Comparison of ENCODE assay signal across 36 cellular contexts in the genomic region with DNA sequence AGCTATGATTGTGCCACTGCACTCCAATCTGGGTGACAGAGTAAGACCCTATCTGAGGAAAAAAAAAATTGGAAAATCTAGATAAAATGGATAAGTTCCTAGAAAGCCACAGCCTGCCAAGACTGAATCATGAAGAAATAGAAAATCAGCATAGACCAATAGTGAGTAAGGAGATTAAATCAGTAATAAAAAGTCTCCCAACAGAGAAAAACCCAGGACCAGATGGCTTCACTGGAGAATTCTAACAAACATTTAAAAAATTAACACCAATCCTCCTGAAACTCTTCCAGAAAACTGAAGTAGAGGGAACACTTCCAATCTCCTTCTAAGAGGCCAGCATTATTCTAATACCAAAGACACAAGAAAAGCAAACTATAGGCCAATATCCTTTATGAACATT. TPM values are rescaled to one million over a fixed set of nuclear protein-coding genes. Genes with fewer than 3 reads are reported as not detected.
"Had no signal": no experiment of that assay in that cellular context is flagged by ENCODE, and none has a peak within 500 bp of the region (broad histone marks: within the 10 kb centered on the region; RNA-seq: fewer than 3 reads in every experiment).

No MANE protein-coding gene starts in this region.

- H3K4me1 Mint-ChIP-seq: activated B cell treated with CpG ODN at 0.5 μM for 24 hours; activated naive CD4-positive, alpha-beta T cell treated with anti-CD3 and anti-CD28 coated beads, Interleukin-2, amount 50 U/mL, for 24 hours; activated naive CD8-positive, alpha-beta T cell treated with anti-CD3 and anti-CD28 coated beads for 36 hours; activated naive CD8-positive, alpha-beta T cell treated with anti-CD3 and anti-CD28 coated beads, Interleukin-2, amount 50 U/mL, for 24 hours; activated T-helper 17 cell treated with anti-CD3 and anti-CD28 coated beads, Interleukin-2, amount 50 U/mL, for 72 hours; T-helper 17 cell had no signal

- H3K4me1 ChIP-seq: adrenal gland, body of pancreas, breast epithelium, esophagus muscularis mucosa had no signal

- ATAC-seq: activated CD4-positive, CD25-positive, alpha-beta regulatory T cell treated with anti-CD3 and anti-CD28 coated beads, Interleukin-2, amount 50 U/mL, for 24 hours; activated CD8-positive, alpha-beta T cell treated with anti-CD3 and anti-CD28 coated beads for 36 hours; activated naive CD8-positive, alpha-beta T cell treated with anti-CD3 and anti-CD28 coated beads, Interleukin-2, amount 50 U/mL, for 24 hours; activated T-cell treated with anti-CD3 and anti-CD28 coated beads, Interleukin-2, amount 50 U/mL, for 4 hours; activated T-helper 17 cell treated with anti-CD3 and anti-CD28 coated beads, Interleukin-2, amount 50 U/mL, for 72 hours; body of pancreas; T-helper 17 cell had no signal

- H3K9me3 Mint-ChIP-seq: activated B cell treated with CpG ODN at 0.5 μM for 24 hours; activated CD8-positive, alpha-beta T cell treated with anti-CD3 and anti-CD28 coated beads for 36 hours; activated naive CD4-positive, alpha-beta T cell treated with anti-CD3 and anti-CD28 coated beads for 36 hours; activated naive CD4-positive, alpha-beta T cell treated with anti-CD3 and anti-CD28 coated beads, Interleukin-2, amount 50 U/mL, for 24 hours; activated naive CD8-positive, alpha-beta T cell treated with anti-CD3 and anti-CD28 coated beads for 36 hours; activated naive CD8-positive, alpha-beta T cell treated with anti-CD3 and anti-CD28 coated beads, Interleukin-2, amount 50 U/mL, for 24 hours; activated T-cell treated with anti-CD3 and anti-CD28 coated beads, Interleukin-2, amount 50 U/mL, for 4 hours; activated T-helper 17 cell treated with anti-CD3 and anti-CD28 coated beads, Interleukin-2, amount 50 U/mL, for 72 hours; dendritic cell treated with granulocyte-macrophage colony-stimulating factor and Interleukin-4, amounts not matched to agents 40 ng/mL and 50 ng/mL, for 4 days; endodermal cell; T-helper 2 cell treated with Interferon-gamma antibody and Interleukin-4, amounts not matched to agents 5 μg/mL and 100 μg/mL, for 36 hours had no signal

- H3K36me3 Mint-ChIP-seq: activated naive CD4-positive, alpha-beta T cell treated with anti-CD3 and anti-CD28 coated beads, Interleukin-2, amount 50 U/mL, for 24 hours; activated naive CD8-positive, alpha-beta T cell treated with anti-CD3 and anti-CD28 coated beads for 36 hours had no signal

- H3K36me3 ChIP-seq: adrenal gland, breast epithelium, cardiac muscle cell, esophagus muscularis mucosa, WERI-Rb-1 had no signal

- H3K27ac ChIP-seq: adrenal gland, body of pancreas, breast epithelium, cardiac muscle cell, coronary artery, dorsolateral prefrontal cortex, esophagus muscularis mucosa, WERI-Rb-1 had no signal

- H3K4me3 Mint-ChIP-seq: activated B cell treated with CpG ODN at 0.5 μM for 24 hours; activated CD8-positive, alpha-beta T cell treated with anti-CD3 and anti-CD28 coated beads for 36 hours; activated naive CD4-positive, alpha-beta T cell treated with anti-CD3 and anti-CD28 coated beads for 36 hours; activated naive CD4-positive, alpha-beta T cell treated with anti-CD3 and anti-CD28 coated beads, Interleukin-2, amount 50 U/mL, for 24 hours; activated naive CD8-positive, alpha-beta T cell treated with anti-CD3 and anti-CD28 coated beads for 36 hours; activated naive CD8-positive, alpha-beta T cell treated with anti-CD3 and anti-CD28 coated beads, Interleukin-2, amount 50 U/mL, for 24 hours; activated T-cell treated with anti-CD3 and anti-CD28 coated beads, Interleukin-2, amount 50 U/mL, for 4 hours; activated T-helper 17 cell treated with anti-CD3 and anti-CD28 coated beads, Interleukin-2, amount 50 U/mL, for 72 hours; dendritic cell treated with granulocyte-macrophage colony-stimulating factor and Interleukin-4, amounts not matched to agents 40 ng/mL and 50 ng/mL, for 4 days; endodermal cell; T-helper 17 cell; T-helper 2 cell treated with Interferon-gamma antibody and Interleukin-4, amounts not matched to agents 5 μg/mL and 100 μg/mL, for 36 hours had no signal

- DNase-seq: activated B cell treated with CpG ODN at 0.5 μM for 24 hours; activated CD4-positive, alpha-beta T cell treated with anti-CD3 and anti-CD28 coated beads for 48 hours; activated CD4-positive, alpha-beta T cell treated with anti-CD3 and anti-CD28 coated beads, Interleukin-2, amount 50 U/mL, for 1 hour; activated CD4-positive, alpha-beta T cell treated with anti-CD3 and anti-CD28 coated beads, Interleukin-2, amount 50 U/mL, for 48 hours; activated CD8-positive, alpha-beta memory T cell treated with anti-CD3 and anti-CD28 coated beads for 24 hours; activated CD8-positive, alpha-beta T cell treated with anti-CD3 and anti-CD28 coated beads for 36 hours; activated effector memory CD4-positive, alpha-beta T cell treated with anti-CD3 and anti-CD28 coated beads, Interleukin-2, amount 50 U/mL, for 16 hours; activated naive CD4-positive, alpha-beta T cell treated with anti-CD3 and anti-CD28 coated beads for 36 hours; activated naive CD8-positive, alpha-beta T cell treated with anti-CD3 and anti-CD28 coated beads for 36 hours; activated naive CD8-positive, alpha-beta T cell treated with anti-CD3 and anti-CD28 coated beads, Interleukin-2, amount 50 U/mL, for 24 hours; activated T-cell treated with anti-CD3 and anti-CD28 coated beads, Interleukin-2, amount 50 U/mL, for 4 hours; adrenal gland; amygdala; aorta; body of pancreas; central memory CD4-positive, alpha-beta T cell; cerebellar nuclear complex; dorsolateral prefrontal cortex; effector memory CD4-positive, alpha-beta T cell; endodermal cell; erythroblast; head of caudate nucleus; T-helper 1 cell; T-helper 17 cell; T1000; WERI-Rb-1 had no signal

- H3K27me3 ChIP-seq: adrenal gland, body of pancreas, breast epithelium, cardiac muscle cell, dorsolateral prefrontal cortex, esophagus muscularis mucosa had no signal

- H3K27ac Mint-ChIP-seq: activated B cell treated with CpG ODN at 0.5 μM for 24 hours; activated CD8-positive, alpha-beta T cell treated with anti-CD3 and anti-CD28 coated beads for 36 hours; activated naive CD4-positive, alpha-beta T cell treated with anti-CD3 and anti-CD28 coated beads for 36 hours; activated naive CD4-positive, alpha-beta T cell treated with anti-CD3 and anti-CD28 coated beads, Interleukin-2, amount 50 U/mL, for 24 hours; activated naive CD8-positive, alpha-beta T cell treated with anti-CD3 and anti-CD28 coated beads for 36 hours; activated naive CD8-positive, alpha-beta T cell treated with anti-CD3 and anti-CD28 coated beads, Interleukin-2, amount 50 U/mL, for 24 hours; activated T-helper 17 cell treated with anti-CD3 and anti-CD28 coated beads, Interleukin-2, amount 50 U/mL, for 72 hours; dendritic cell treated with granulocyte-macrophage colony-stimulating factor and Interleukin-4, amounts not matched to agents 40 ng/mL and 50 ng/mL, for 4 days; endodermal cell; T-helper 2 cell treated with Interferon-gamma antibody and Interleukin-4, amounts not matched to agents 5 μg/mL and 100 μg/mL, for 36 hours had no signal

- H3K27me3 Mint-ChIP-seq: activated B cell treated with CpG ODN at 0.5 μM for 24 hours; activated CD8-positive, alpha-beta T cell treated with anti-CD3 and anti-CD28 coated beads for 36 hours; activated naive CD4-positive, alpha-beta T cell treated with anti-CD3 and anti-CD28 coated beads, Interleukin-2, amount 50 U/mL, for 24 hours; activated naive CD8-positive, alpha-beta T cell treated with anti-CD3 and anti-CD28 coated beads for 36 hours; activated naive CD8-positive, alpha-beta T cell treated with anti-CD3 and anti-CD28 coated beads, Interleukin-2, amount 50 U/mL, for 24 hours; activated T-helper 17 cell treated with anti-CD3 and anti-CD28 coated beads, Interleukin-2, amount 50 U/mL, for 72 hours; T-helper 17 cell had no signal

- FAIRE-seq: frontal cortex had no signal

- H3K9me3 ChIP-seq: adrenal gland, body of pancreas, breast epithelium, esophagus muscularis mucosa had no signal

- H3K4me3 ChIP-seq: adrenal gland, body of pancreas, breast epithelium, cardiac muscle cell, coronary artery, dorsolateral prefrontal cortex, esophagus muscularis mucosa had no signal

RNA-seq across cellular contexts. Expression of gene ELN, which starts 46.8 kb away (rescaled TPM):
- total RNA-seq: activated B cell treated with CpG ODN at 0.5 μM for 24 hours; activated CD8-positive, alpha-beta T cell treated with anti-CD3 and anti-CD28 coated beads for 36 hours; activated naive CD8-positive, alpha-beta T cell treated with anti-CD3 and anti-CD28 coated beads for 36 hours; activated T-helper 17 cell treated with anti-CD3 and anti-CD28 coated beads, Interleukin-2, amount 50 U/mL, for 72 hours; T-helper 17 cell had no signal
